In the genomic region with DNA sequence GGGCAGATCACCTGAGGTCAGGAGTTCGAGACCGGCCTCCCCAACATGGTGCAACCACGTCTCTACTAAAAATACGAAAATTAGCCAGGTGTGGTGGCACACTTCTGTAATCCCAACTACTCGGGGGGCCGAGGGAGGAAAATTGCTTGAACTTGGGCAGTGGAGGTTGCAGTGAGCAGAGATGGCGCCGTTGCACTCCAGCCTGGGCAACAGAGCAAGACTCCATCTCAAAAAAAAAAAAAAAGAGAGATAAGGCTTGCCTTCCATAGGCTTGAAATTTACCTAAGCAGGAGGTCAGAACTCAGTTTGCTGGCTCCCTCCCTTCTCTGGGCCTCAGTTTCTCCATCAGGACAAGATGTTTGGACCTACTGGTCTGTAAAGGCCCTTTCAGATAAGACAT, we compare ENCODE assay signal across 13 cellular contexts. TPM values are rescaled to one million over a fixed set of nuclear protein-coding genes. Genes with fewer than 3 reads are reported as not detected.
DNase-seq lines count a peak whose midpoint lies in the region; ATAC-seq and TF ChIP-seq lines count a peak whose summit lies in the region.
"Had no signal": no experiment of that assay in that cellular context is flagged by ENCODE, and none has a peak within 500 bp of the region (broad histone marks: within the 10 kb centered on the region; RNA-seq: fewer than 3 reads in every experiment).

No MANE protein-coding gene starts in this region.

- peaks cover 9% of the 10 kb centered on the region for H3K36me3 Mint-ChIP-seq in activated naive CD4-positive, alpha-beta T cell treated with anti-CD3 and anti-CD28 coated beads, Interleukin-2, amount 50 U/mL, for 24 hours
- H3K36me3 Mint-ChIP-seq in stimulated activated naive B cell treated with anti-CD40 and anti-IgM and Interleukin-4, amounts not matched to agents 10 μg/mL and 1 μg/mL and 100 μg/mL, for 72 hours = peaks cover 42 to 59% of the 10 kb centered on the region in 2 donors

- H3K4me3 ChIP-seq in OCI-LY7 (ENCODE audit: low read depth, low read length, poor library complexity, severe bottlenecking) (peak overlapping the region; percentile 80), epithelial cell of proximal tubule (ENCODE audit: low read depth, low read length) (no peak overlapping the region), esophagus squamous epithelium (peak overlapping the region in 2 of 4 donors; percentile 84 to 98)

- no TSS peak for BruUV-seq in OCI-LY7 (replicated peaks; lab: Mats Ljungman, UMichigan)

- H3K27ac ChIP-seq in OCI-LY7 (ENCODE audit: low read depth, low read length, poor library complexity, severe bottlenecking) (no peak overlapping the region), esophagus squamous epithelium (peak overlapping the region in 1 of 4 donors; percentile 93)

- TF ChIP-seq CTCF in OCI-LY7 (conservative IDR thresholded peaks at IDR 0.05; ENCODE audit: low read length) (peak; percentile 65), epithelial cell of proximal tubule (conservative IDR thresholded peaks at IDR 0.05; ENCODE audit: low read depth, low read length) (peak; percentile 2), esophagus squamous epithelium (IDR thresholded peaks at IDR 0.05) (no peak)

- peaks cover 15% of the 10 kb centered on the region; the same call in 1 of the 2 replicates for H3K79me2 ChIP-seq in OCI-LY7 (ENCODE audit: insufficient read depth, low read depth, low read length)

- peak overlapping the region; percentile 96 for H3K4me3 Mint-ChIP-seq in activated naive CD4-positive, alpha-beta T cell treated with anti-CD3 and anti-CD28 coated beads, Interleukin-2, amount 50 U/mL, for 24 hours
- peak overlapping the region; percentile 94 to 98 for H3K4me3 Mint-ChIP-seq in stimulated activated naive B cell treated with anti-CD40 and anti-IgM and Interleukin-4, amounts not matched to agents 10 μg/mL and 1 μg/mL and 100 μg/mL, for 72 hours

- H3K27me3 Mint-ChIP-seq in activated naive CD4-positive, alpha-beta T cell treated with anti-CD3 and anti-CD28 coated beads, Interleukin-2, amount 50 U/mL, for 24 hours = no peaks in the 10 kb centered on the region
- no peaks in the 10 kb centered on the region for H3K27me3 Mint-ChIP-seq in stimulated activated naive B cell treated with anti-CD40 and anti-IgM and Interleukin-4, amounts not matched to agents 10 μg/mL and 1 μg/mL and 100 μg/mL, for 72 hours

- intact Hi-C loops in OCI-LY7 (cut with micrococcal nuclease; ENCODE audit: unreplicated experiment) = no loop called here
- intact Hi-C loops in esophagus squamous epithelium (cut with DNase I) = no loop called here

- no peaks in the 10 kb centered on the region for H3K9me3 Mint-ChIP-seq in activated naive CD4-positive, alpha-beta T cell treated with anti-CD3 and anti-CD28 coated beads, Interleukin-2, amount 50 U/mL, for 24 hours
- no peaks in the 10 kb centered on the region for H3K9me3 Mint-ChIP-seq in stimulated activated naive B cell treated with anti-CD40 and anti-IgM and Interleukin-4, amounts not matched to agents 10 μg/mL and 1 μg/mL and 100 μg/mL, for 72 hours

- no peak for TF ChIP-seq POLR2A in esophagus squamous epithelium (IDR thresholded peaks at IDR 0.05)
- no peak for TF ChIP-seq POLR2A in GM18505 (IDR thresholded peaks at IDR 0.05; ENCODE audit: borderline replicate concordance, extremely low read depth, insufficient read depth, insufficient read length)

- peak overlapping the region; percentile 94 for H3K27ac Mint-ChIP-seq in activated naive CD4-positive, alpha-beta T cell treated with anti-CD3 and anti-CD28 coated beads, Interleukin-2, amount 50 U/mL, for 24 hours
- H3K27ac Mint-ChIP-seq in stimulated activated naive B cell treated with anti-CD40 and anti-IgM and Interleukin-4, amounts not matched to agents 10 μg/mL and 1 μg/mL and 100 μg/mL, for 72 hours = no peak overlapping the region

- no peaks in the 10 kb centered on the region for H3K9me3 ChIP-seq in OCI-LY7 (ENCODE audit: low read length)
- H3K9me3 ChIP-seq in esophagus squamous epithelium = no peaks in the 10 kb centered on the region
- H3K9me3 ChIP-seq: heart left ventricle, ovary had no signal

- no peak for DNase-seq in activated naive CD4-positive, alpha-beta T cell treated with Interleukin-2 at 50 U/mL for 16 hours
- no peak for DNase-seq in OCI-LY7 (ENCODE audit: low spot score)
- DNase-seq in epithelial cell of proximal tubule (ENCODE audit: low read depth) = no peak
- no peak for DNase-seq in stimulated activated naive B cell treated with anti-CD40 and anti-IgM and Interleukin-4, amounts not matched to agents 10 μg/mL and 1 μg/mL and 100 μg/mL, for 72 hours
- no peak for DNase-seq in esophagus squamous epithelium (lab: John Stamatoyannopoulos, UW)
- DNase-seq: activated CD4-positive, alpha-beta T cell treated with anti-CD3 and anti-CD28 coated beads for 1 hour; HCEC 1CT; heart left ventricle; ovary had no signal

- H3K9me2 ChIP-seq in OCI-LY7 (ENCODE audit: insufficient read depth, low read length) = no peaks in the 10 kb centered on the region

- peaks cover 24% of the 10 kb centered on the region for H3K4me1 Mint-ChIP-seq in activated naive CD4-positive, alpha-beta T cell treated with anti-CD3 and anti-CD28 coated beads, Interleukin-2, amount 50 U/mL, for 24 hours
- H3K4me1 Mint-ChIP-seq in stimulated activated naive B cell treated with anti-CD40 and anti-IgM and Interleukin-4, amounts not matched to agents 10 μg/mL and 1 μg/mL and 100 μg/mL, for 72 hours = peaks cover 14 to 30% of the 10 kb centered on the region in 2 donors

- H3K4me2 ChIP-seq in OCI-LY7 (ENCODE audit: low read length) = peak overlapping the region; percentile 76

- H3K36me3 ChIP-seq in OCI-LY7 (ENCODE audit: insufficient read depth, low read length) (peaks cover 53% of the 10 kb centered on the region), esophagus squamous epithelium (peaks cover 18 to 56% (median 30%) of the 10 kb centered on the region in 3 donors)
- H3K36me3 ChIP-seq: ovary had no signal

- no peaks in the 10 kb centered on the region for H4K20me1 ChIP-seq in OCI-LY7 (ENCODE audit: insufficient read depth, low read length)

- WGBS in esophagus squamous epithelium, 2 donors = 88 to 96% methylated on average over 8 of the region's 8 CpGs

- no peak overlapping the region for H2AFZ ChIP-seq in OCI-LY7 (ENCODE audit: low read length)

- peaks cover 15% of the 10 kb centered on the region for H3K4me1 ChIP-seq in OCI-LY7 (ENCODE audit: insufficient read depth, low read length, poor library complexity, severe bottlenecking)
- peaks cover 13 to 24% (median 15%) of the 10 kb centered on the region in 3 donors for H3K4me1 ChIP-seq in esophagus squamous epithelium

- POLR2A ChIA-PET in OCI-LY7 (lab: Charles Lee) = interaction anchor here (0.6 to 1.0 kb wide), 2 partner anchors 10 to 99 kb away, joined by 3 to 4 read pairs; a partner anchor contains a TSS

- CTCF ChIA-PET in OCI-LY7 (lab: Charles Lee; ENCODE audit: unreplicated experiment) = interaction anchor here (0.6 to 1.8 kb wide), 2 partner anchors 10 to 200 kb away, joined by 5 to 9 read pairs; a partner anchor contains a TSS

- ATAC-seq in stimulated activated naive B cell treated with anti-CD40 and anti-IgM and Interleukin-4, amounts not matched to agents 10 μg/mL and 1 μg/mL and 100 μg/mL, for 72 hours (replicated peaks) = no peak
- ATAC-seq in HG03135 (IDR thresholded peaks at IDR 0.05; ENCODE audit: unreplicated experiment) = no peak
- no peak for ATAC-seq in GM18505 (IDR thresholded peaks at IDR 0.05; ENCODE audit: unreplicated experiment)
- ATAC-seq: heart left ventricle had no signal

- H3K27me3 ChIP-seq in esophagus squamous epithelium = no peaks in the 10 kb centered on the region
- H3K27me3 ChIP-seq: cardiac muscle cell, heart left ventricle, ovary had no signal

RNA-seq across cellular contexts. Expression of a gene that starts 1.3 kb away (rescaled TPM):
- total RNA-seq in OCI-LY7 (2014; rRNA removed; shearing (Covaris generic)) = 38.9 and 51.2 TPM in 2 replicates
- total RNA-seq in OCI-LY7 (2022) (47.8 and 52.5 TPM in 2 replicates), epithelial cell of proximal tubule (30.2 and 30.7 TPM in 2 replicates), esophagus squamous epithelium (10 to 100 TPM; 14.0 to 29.2 (median 20.5) TPM)

RNA-seq across cellular contexts. Expression of a gene that starts 10.0 kb away (rescaled TPM):
- total RNA-seq in OCI-LY7 (2014; rRNA removed; shearing (Covaris generic)) = 31.9 and 35.2 TPM in 2 replicates
- 24.8 and 29.4 TPM in 2 replicates for total RNA-seq in OCI-LY7 (2022)
- 57.6 and 61.8 TPM in 2 replicates for total RNA-seq in epithelial cell of proximal tubule
- 10 to 100 TPM; 21.2 to 40.1 (median 36.5) TPM for total RNA-seq in esophagus squamous epithelium

RNA-seq across cellular contexts. Expression of a gene that starts 41.2 kb away (rescaled TPM):
- total RNA-seq in OCI-LY7 (2014; rRNA removed; shearing (Covaris generic)) = 14.9 and 18.7 TPM in 2 replicates
- 18.9 and 24.7 TPM in 2 replicates for total RNA-seq in OCI-LY7 (2022)
- 11.3 and 27.1 TPM in 2 replicates for total RNA-seq in epithelial cell of proximal tubule
- total RNA-seq in esophagus squamous epithelium = 10 to 100 TPM in 3 of 4 donors, 1 to 10 TPM in 1; 9.6 to 17.9 (median 16.7) TPM

RNA-seq across cellular contexts. Expression of a gene that starts 53.5 kb away (rescaled TPM):
- total RNA-seq in OCI-LY7 (2014; rRNA removed; shearing (Covaris generic)) = 38.2 and 44.7 TPM in 2 replicates
- total RNA-seq in OCI-LY7 (2022) (28.3 and 34.5 TPM in 2 replicates), epithelial cell of proximal tubule (18.9 and 21.0 TPM in 2 replicates), esophagus squamous epithelium (1 to 10 TPM; 4.0 to 9.4 (median 5.7) TPM)

RNA-seq across cellular contexts. Expression of a gene that starts 53.7 kb away (rescaled TPM):
- 20.0 and 26.9 TPM in 2 replicates for total RNA-seq in OCI-LY7 (2014; rRNA removed; shearing (Covaris generic))
- 21.0 and 22.9 TPM in 2 replicates for total RNA-seq in OCI-LY7 (2022)
- 98.2 and 104 TPM in 2 replicates for total RNA-seq in epithelial cell of proximal tubule
- total RNA-seq in esophagus squamous epithelium = 100 to 1,000 TPM in 3 of 4 donors, 10 to 100 TPM in 1; 70.0 to 153 (median 122) TPM

Comparison
In these comparisons a context has a peak if more than half of its experiments do, and no peak if none do; other contexts are left out.
1. CTCF ChIP-seq: peak in OCI-LY7 (single experiment) and epithelial cell of proximal tubule (single experiment); none in esophagus squamous epithelium (0 of 6).